ENCODE assay signal across 9 cellular contexts in the genomic region with DNA sequence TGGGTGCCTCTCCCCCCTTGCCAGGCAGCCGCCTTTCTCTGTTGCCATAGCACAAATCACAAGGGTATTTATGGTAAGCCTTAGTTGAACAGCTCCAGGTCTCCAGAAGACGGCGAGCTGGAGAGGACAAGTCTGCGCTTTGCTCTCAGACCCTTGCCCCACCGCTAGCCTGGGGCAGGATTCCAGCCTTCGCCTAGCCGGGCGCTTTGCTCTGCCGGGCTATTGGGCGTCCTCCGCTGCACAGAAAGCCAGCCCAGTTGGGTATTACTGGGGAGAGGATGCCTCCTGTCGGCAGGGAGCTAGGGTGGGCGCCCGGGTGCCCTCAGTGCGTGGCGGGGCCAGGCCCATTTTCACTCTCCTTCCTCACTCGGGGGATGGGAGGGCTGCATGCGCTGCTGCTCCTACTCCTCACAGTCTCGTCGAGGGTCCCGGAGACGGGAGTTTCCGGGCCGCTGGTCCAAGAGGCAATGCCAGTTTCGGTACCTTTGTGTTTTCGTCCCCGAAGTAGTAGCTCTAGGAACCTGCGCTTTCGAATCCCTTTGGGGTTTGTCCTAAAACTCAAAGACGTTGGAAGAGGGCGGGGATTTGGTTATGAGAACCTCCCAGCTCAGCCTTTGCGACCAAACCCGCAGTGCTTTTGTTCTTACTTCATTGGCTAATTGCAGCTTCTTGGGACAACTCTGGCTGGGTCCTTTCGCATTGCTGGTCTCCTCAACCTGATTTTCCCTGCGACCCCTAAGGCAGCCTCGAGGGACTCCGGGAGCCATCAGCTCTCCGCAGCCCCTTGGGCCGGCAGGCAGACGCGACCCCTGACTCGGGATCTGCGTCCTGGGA. TPM values are rescaled to one million over a fixed set of nuclear protein-coding genes. Genes with fewer than 3 reads are reported as not detected.
DNase-seq lines count a peak whose midpoint lies in the region; ATAC-seq, FAIRE-seq and TF ChIP-seq lines count a peak whose summit lies in the region.
"Had no signal": no experiment of that assay in that cellular context is flagged by ENCODE, and none has a peak within 500 bp of the region (broad histone marks: within the 10 kb centered on the region; RNA-seq: fewer than 3 reads in every experiment).

No MANE protein-coding gene starts in this region.

- no peak for TF ChIP-seq POLR2A in HepG2 (IDR thresholded peaks at IDR 0.05; ENCODE audit: insufficient read depth in 1 of 2, low read depth in 2 of 2, low read length in 2 of 2)

- H3F3A ChIP-seq in OCI-LY1 (ENCODE audit: insufficient read depth, low read length), result 0 out of 2 replicates have a peak, but pooled peaks cover 2% of the 10 kb centered on the region

- H3K4me2 ChIP-seq in OCI-LY1 (ENCODE audit: low read length) (peak overlapping the region; percentile 46; the same call in 1 of the 2 replicates), mammary epithelial cell (ENCODE audit: insufficient read depth, low read depth, low read length) (peak overlapping the region; percentile 77), HepG2 (ENCODE audit: low read depth, low read length) (peak overlapping the region; percentile 100)

- intact Hi-C loops in mammary epithelial cell (cut with micrococcal nuclease) (no loop called here), HepG2 (cut with micrococcal nuclease; ENCODE audit: unreplicated experiment) (loop anchor here (1.0 to 10.0 kb wide), 4 partner anchors 165 to 1132 kb away; no protein-coding TSS in a partner anchor)

- in situ Hi-C loops in mammary epithelial cell (cut with MboI; ENCODE audit: low sequenced_read_pairs in 2 of 2), result loop anchor here (25.0 kb wide), 2 partner anchors 294 to 519 kb away; no protein-coding TSS in a partner anchor
- in situ Hi-C loops in HepG2 (cut with HindIII; ENCODE audit: extremely low pct_ligation_motif_present, low pct_unique_long_range_greater_than_20kb), result loop anchor here (5.0 to 10.0 kb wide), 4 partner anchors 149 to 534 kb away; no protein-coding TSS in a partner anchor

- BruUV-seq in mammary epithelial cell (replicated peaks; lab: Mats Ljungman, UMichigan) (no TSS peak), HepG2 (replicated peaks; lab: Mats Ljungman, UMichigan) (no TSS peak)

- WGBS in mammary epithelial cell (ENCODE audit: low coverage, missing lambda C conversion rate), result 35% methylated on average over 37 of the region's 43 CpGs
- 20% methylated on average over 35 of the region's 43 CpGs for WGBS in HepG2 (ENCODE audit: low lambda C conversion rate)

- H3K4me3 ChIP-seq in OCI-LY1 (ENCODE audit: low read depth, low read length, poor library complexity, severe bottlenecking) (peak overlapping the region; percentile 29), mammary epithelial cell (replicated peaks in 1 of 3; ENCODE audit: insufficient read depth in 1 of 3, low read depth in 2 of 3, low read length in 3 of 3) (peak overlapping the region; percentile 27 to 34 (median 32)), HepG2 (replicated peaks in 1 of 3; ENCODE audit: insufficient read depth in 1 of 3, low read depth in 2 of 3, low read length in 3 of 3) (peak overlapping the region; percentile 58 to 75 (median 67))

- H3K79me2 ChIP-seq in OCI-LY1 (ENCODE audit: insufficient read depth, low read length) (no peaks in the 10 kb centered on the region), mammary epithelial cell (ENCODE audit: insufficient read depth, low read length) (no peaks in the 10 kb centered on the region), HepG2 (ENCODE audit: insufficient read depth, low read length) (no peaks in the 10 kb centered on the region)

- TF ChIP-seq CTCF in OCI-LY1 (IDR thresholded peaks at IDR 0.05; ENCODE audit: low read length) (peak; percentile 63), mammary epithelial cell (conservative IDR thresholded peaks at IDR 0.05 in 1 of 2, IDR thresholded peaks at IDR 0.05 in 1 of 2; ENCODE audit: extremely low read depth in 1 of 2, insufficient read depth in 1 of 2, low read depth in 1 of 2, low read length in 2 of 2) (peak; percentile 21 to 47), HepG2 (CRISPR knock-in tag; IDR thresholded peaks at IDR 0.05) (peak; percentile 95)

- DNase-seq in activated CD4-positive, alpha-beta T cell treated with anti-CD3 and anti-CD28 coated beads for 4 hours, result peak; percentile 45 to 48
- DNase-seq in activated CD4-positive, alpha-beta T cell treated with anti-CD3 and anti-CD28 coated beads for 1 hour, result no peak
- DNase-seq in mammary epithelial cell (no peak), HepG2 (ENCODE audit: low spot score) (peak; percentile 59), DMS153 treated with DMSO at 0.1 percent for 48 hours (lab: John Stamatoyannopoulos, UW; ENCODE audit: unreplicated experiment) (no peak)

- H4K20me1 ChIP-seq in OCI-LY1 (ENCODE audit: insufficient read depth, low read length), result no peaks in the 10 kb centered on the region
- H4K20me1 ChIP-seq in mammary epithelial cell (ENCODE audit: insufficient read depth, low read length), result no peaks in the 10 kb centered on the region
- H4K20me1 ChIP-seq in HepG2 (ENCODE audit: insufficient read depth, low read length), result no peaks in the 10 kb centered on the region

- H3K4me1 ChIP-seq in OCI-LY1 (ENCODE audit: insufficient read depth, low read length, severe bottlenecking) (peaks cover 28% of the 10 kb centered on the region), mammary epithelial cell (ENCODE audit: insufficient read depth, low read length) (peaks cover 28% of the 10 kb centered on the region), HepG2 (ENCODE audit: insufficient read depth, low read length) (peaks cover 52% of the 10 kb centered on the region)

- H3K9me3 ChIP-seq in OCI-LY1 (ENCODE audit: low read length) (no peaks in the 10 kb centered on the region), mammary epithelial cell (replicated peaks; ENCODE audit: insufficient read depth, low read length) (no peaks in the 10 kb centered on the region), HepG2 (ENCODE audit: low read length) (no peaks in the 10 kb centered on the region)
- H3K9me3 ChIP-seq: upper lobe of left lung had no signal

- TF ChIP-seq EP300 in HepG2 (IDR thresholded peaks at IDR 0.05; ENCODE audit: low read depth in 2 of 2, low read length in 2 of 2) (no peak), HepG2 (CRISPR knock-in tag; IDR thresholded peaks at IDR 0.05; ENCODE audit: borderline replicate concordance) (no peak)

- ATAC-seq in HepG2 (peak; percentile 63), HG03196 (IDR thresholded peaks at IDR 0.05; ENCODE audit: unreplicated experiment) (no peak), HG03097 (IDR thresholded peaks at IDR 0.05; ENCODE audit: low FRiP score, unreplicated experiment) (no peak)

- H3K27me3 ChIP-seq in OCI-LY1 (ENCODE audit: insufficient read depth, low read length) (no peaks in the 10 kb centered on the region), mammary epithelial cell (ENCODE audit: insufficient read depth, low read length) (no peaks in the 10 kb centered on the region), HepG2 (ENCODE audit: control insufficient read depth in 1 of 2, insufficient read depth in 2 of 2, low read length in 2 of 2) (peaks cover 3 to 23% of the 10 kb centered on the region in 2 experiments)

- FAIRE-seq in HepG2 (lab: Jason Lieb, UNC), result no peak

- CTCF ChIA-PET in mammary epithelial cell (lab: Charles Lee; ENCODE audit: low non-redundant PET), result interaction anchor here (0.8 kb wide), 1 partner anchor 578 kb away, joined by 4 read pairs; no protein-coding TSS in a partner anchor
- CTCF ChIA-PET in HepG2 (lab: Yijun Ruan, JAX; ENCODE audit: low intra/inter-chr PET ratio, low total read pairs), result interaction anchor here (0.8 to 1.8 kb wide), 5 partner anchors 149 to 508 kb away, joined by 3 to 15 read pairs (median 6); no protein-coding TSS in a partner anchor

- no peaks in the 10 kb centered on the region for H3K9me2 ChIP-seq in OCI-LY1 (ENCODE audit: low read depth, low read length)

- POLR2A ChIA-PET in HepG2 (lab: Yijun Ruan, JAX), result interaction anchor here (0.6 to 1.2 kb wide), 3 partner anchors 10 to 321 kb away, joined by 3 to 4 read pairs (median 3); a partner anchor contains a TSS

- H3K27ac ChIP-seq in OCI-LY1 (ENCODE audit: low read depth, low read length, poor library complexity, severe bottlenecking) (no peak overlapping the region), mammary epithelial cell (ENCODE audit: insufficient read depth, low read depth, low read length) (no peak overlapping the region), HepG2 (ENCODE audit: extremely low read length, insufficient read depth, low read length) (no peak overlapping the region)
- H3K27ac ChIP-seq: upper lobe of left lung had no signal

- no peak overlapping the region for H3K9ac ChIP-seq in OCI-LY1 (ENCODE audit: low read length)
- H3K9ac ChIP-seq in mammary epithelial cell (ENCODE audit: insufficient read depth, low read length), result no peak overlapping the region
- peak overlapping the region; percentile 54; the same call in 1 of the 2 replicates for H3K9ac ChIP-seq in HepG2 (ENCODE audit: insufficient read depth, low read depth, low read length)

- dilution Hi-C loops in mammary epithelial cell (cut with HindIII; ENCODE audit: low sequenced_read_pairs), result no loop called here

- H2AFZ ChIP-seq in OCI-LY1 (ENCODE audit: low read length) (no peak overlapping the region), mammary epithelial cell (ENCODE audit: low read depth, low read length) (peak overlapping the region; percentile 89), HepG2 (ENCODE audit: low read length) (peak overlapping the region; percentile 90)

- peak; percentile 96 for TF ChIP-seq RAD21 in HepG2 (CRISPR knock-in tag; IDR thresholded peaks at IDR 0.05)

- H3K36me3 ChIP-seq in OCI-LY1 (ENCODE audit: insufficient read depth, low read length), result no peaks in the 10 kb centered on the region
- H3K36me3 ChIP-seq in mammary epithelial cell (ENCODE audit: insufficient read depth, low read length), result no peaks in the 10 kb centered on the region
- H3K36me3 ChIP-seq in HepG2 (replicated peaks in 1 of 2; ENCODE audit: control insufficient read depth in 1 of 2, insufficient read depth in 2 of 2, low read length in 2 of 2), result no peaks in the 10 kb centered on the region
- H3K36me3 ChIP-seq: upper lobe of left lung had no signal

RNA-seq across cellular contexts. Expression of a gene that starts 3.6 kb away (rescaled TPM):
- total RNA-seq in mammary epithelial cell (1 to 10 TPM in 1 of 2 donors, under 1 TPM in 1; under 0.01 to 9.9 TPM), HepG2 (2016; rRNA removed; fragmentation: Illumina TruSeq; extraction: Trizol) (0.15 TPM in 1 of 2 replicates, not detected in the other)
- polyA plus RNA-seq in mammary epithelial cell (0.16 TPM), HepG2 (2011; rRNA removed) (0.07 TPM in 2 replicates)
- polyA minus RNA-seq in mammary epithelial cell, result 0.31 TPM
- 0.09 TPM in 1 of 2 replicates, not detected in the other for total RNA-seq in HepG2 (2016; cell fraction: cytosol; rRNA removed; fragmentation: Illumina TruSeq; extraction: Trizol; ENCODE audit: low read depth)
- 0.09 TPM in 1 of 2 replicates, not detected in the other for total RNA-seq in HepG2 (2016; cell fraction: insoluble cytoplasmic fraction; rRNA removed; fragmentation: Illumina TruSeq; extraction: Trizol)
- 0.06 and 0.17 TPM in 2 replicates for total RNA-seq in HepG2 (2016; cell fraction: membrane; rRNA removed; fragmentation: Illumina TruSeq; extraction: Trizol)
- total RNA-seq in HepG2 (2016; cell fraction: nucleus; rRNA removed; fragmentation: Illumina TruSeq; extraction: Trizol), result not detected in 2 replicates
- 0.04 and 0.05 TPM in 2 replicates for polyA plus RNA-seq in HepG2 (2011; cell fraction: cytosol; rRNA removed)
- polyA plus RNA-seq in HepG2 (2011; cell fraction: nucleus; rRNA removed), result 0.29 and 0.59 TPM in 2 replicates
- polyA plus RNA-seq in HepG2 (2012), result 0.17 and 0.25 TPM in 2 replicates
- polyA plus RNA-seq in HepG2 (2016; cell fraction: cytosol; fragmentation: Illumina TruSeq; extraction: Trizol; ENCODE audit: low read depth), result 0.07 and 0.12 TPM in 2 replicates
- 0.25 and 0.37 TPM in 2 replicates for polyA plus RNA-seq in HepG2 (2016; cell fraction: insoluble cytoplasmic fraction; fragmentation: Illumina TruSeq; extraction: Trizol; ENCODE audit: low read depth)
- polyA plus RNA-seq in HepG2 (2016; cell fraction: membrane; fragmentation: Illumina TruSeq; extraction: Trizol; ENCODE audit: low read depth), result 0.21 and 0.24 TPM in 2 replicates
- polyA plus RNA-seq in HepG2 (2016; cell fraction: nucleus; fragmentation: Illumina TruSeq; extraction: Trizol; ENCODE audit: insufficient read depth, low read depth), result 0.36 and 0.59 TPM in 2 replicates
- polyA minus RNA-seq in HepG2 (2011; rRNA and poly(A)+ RNA removed; ENCODE audit: low replicate concordance), result 0.07 and 0.10 TPM in 2 replicates
- polyA minus RNA-seq in HepG2 (2011; cell fraction: cytosol; rRNA and poly(A)+ RNA removed), result 0.20 and 0.44 TPM in 2 replicates
- not detected in 2 replicates for polyA minus RNA-seq in HepG2 (2011; cell fraction: nucleus; rRNA and poly(A)+ RNA removed)
- total RNA-seq: upper lobe of left lung had no signal

RNA-seq across cellular contexts. Expression of a gene that starts 21.0 kb away (rescaled TPM):
- total RNA-seq in mammary epithelial cell (1 to 10 TPM in 1 of 2 donors, under 1 TPM in 1; 0.17 to 3.3 TPM), HepG2 (2016; rRNA removed; fragmentation: Illumina TruSeq; extraction: Trizol) (0.18 TPM in 1 of 2 replicates, not detected in the other)
- polyA plus RNA-seq in mammary epithelial cell (0.52 TPM), HepG2 (2011; rRNA removed) (0.69 and 0.86 TPM in 2 replicates)
- 3.3 TPM for polyA minus RNA-seq in mammary epithelial cell
- total RNA-seq in HepG2 (2016; cell fraction: cytosol; rRNA removed; fragmentation: Illumina TruSeq; extraction: Trizol; ENCODE audit: low read depth), result not detected in 2 replicates
- total RNA-seq in HepG2 (2016; cell fraction: insoluble cytoplasmic fraction; rRNA removed; fragmentation: Illumina TruSeq; extraction: Trizol), result 0.13 and 0.52 TPM in 2 replicates
- 0.09 TPM in 1 of 2 replicates, not detected in the other for total RNA-seq in HepG2 (2016; cell fraction: membrane; rRNA removed; fragmentation: Illumina TruSeq; extraction: Trizol)
- 0.25 and 0.37 TPM in 2 replicates for total RNA-seq in HepG2 (2016; cell fraction: nucleus; rRNA removed; fragmentation: Illumina TruSeq; extraction: Trizol)
- polyA plus RNA-seq in HepG2 (2011; cell fraction: cytosol; rRNA removed), result 0.40 and 0.47 TPM in 2 replicates
- polyA plus RNA-seq in HepG2 (2011; cell fraction: nucleus; rRNA removed), result 3.0 and 3.7 TPM in 2 replicates
- polyA plus RNA-seq in HepG2 (2012), result 0.32 and 0.51 TPM in 2 replicates
- polyA plus RNA-seq in HepG2 (2016; cell fraction: cytosol; fragmentation: Illumina TruSeq; extraction: Trizol; ENCODE audit: low read depth), result 0.19 TPM in 1 of 2 replicates, not detected in the other
- 0.27 and 0.41 TPM in 2 replicates for polyA plus RNA-seq in HepG2 (2016; cell fraction: insoluble cytoplasmic fraction; fragmentation: Illumina TruSeq; extraction: Trizol; ENCODE audit: low read depth)
- polyA plus RNA-seq in HepG2 (2016; cell fraction: membrane; fragmentation: Illumina TruSeq; extraction: Trizol; ENCODE audit: low read depth), result 0.09 and 0.16 TPM in 2 replicates
- polyA plus RNA-seq in HepG2 (2016; cell fraction: nucleus; fragmentation: Illumina TruSeq; extraction: Trizol; ENCODE audit: insufficient read depth, low read depth), result 0.94 TPM in 1 of 2 replicates, not detected in the other
- 0.89 and 1.8 TPM in 2 replicates for polyA minus RNA-seq in HepG2 (2011; rRNA and poly(A)+ RNA removed; ENCODE audit: low replicate concordance)
- polyA minus RNA-seq in HepG2 (2011; cell fraction: cytosol; rRNA and poly(A)+ RNA removed), result 0.40 and 1.1 TPM in 2 replicates
- polyA minus RNA-seq in HepG2 (2011; cell fraction: nucleus; rRNA and poly(A)+ RNA removed), result 1.8 and 2.2 TPM in 2 replicates
- total RNA-seq: upper lobe of left lung had no signal

Comparison
In these comparisons a context has a peak if more than half of its experiments do, and no peak if none do; other contexts are left out.
1. DNase-seq: peak in activated CD4-positive, alpha-beta T cell treated with anti-CD3 and anti-CD28 coated beads for 4 hours (2 of 2) and HepG2 (single experiment); none in activated CD4-positive, alpha-beta T cell treated with anti-CD3 and anti-CD28 coated beads for 1 hour (single experiment), mammary epithelial cell (single experiment) and DMS153 treated with DMSO at 0.1 percent for 48 hours (single experiment).
2. H3K4me2 ChIP-seq: peak in every context shown above with its lines; median percentile 100 in HepG2; 77 in mammary epithelial cell; 46 in OCI-LY1.
3. CTCF ChIP-seq: peak in every context shown above with its lines; median percentile 95 in HepG2; 63 in OCI-LY1; 34 in mammary epithelial cell.
4. Peak in every context shown above with its lines, with median percentiles within 50 percentile points of each other: H3K4me3 ChIP-seq.